Comparison of ENCODE assay signal across 37 cellular contexts in genomic region chr17:55326030-55326429, GRCh38.
DNase-seq lines count a peak whose midpoint lies in the region; ATAC-seq, FAIRE-seq and TF ChIP-seq lines count a peak whose summit lies in the region.
"Had no signal": no experiment of that assay in that cellular context is flagged by ENCODE, and none has a peak within 500 bp of the region (broad histone marks: within the 10 kb centered on the region; RNA-seq: fewer than 3 reads in every experiment).

No MANE protein-coding gene starts in this region.

- H3K4me1 ChIP-seq in HepG2 (ENCODE audit: insufficient read depth, low read length) (peaks cover 42% of the 10 kb centered on the region), right lobe of liver (peaks cover 0 to 6% (median 0%) of the 10 kb centered on the region in 4 donors), endodermal cell (ENCODE audit: control insufficient read depth, insufficient read depth, low read length) (no peaks in the 10 kb centered on the region), trophoblast cell (ENCODE audit: control insufficient read depth in 1 of 2, insufficient read depth in 2 of 2, low read length in 2 of 2) (peaks cover 0 to 2% of the 10 kb centered on the region in 2 experiments), vagina (peaks cover 11% of the 10 kb centered on the region), hepatocyte (ENCODE audit: insufficient read depth) (peaks cover 6% of the 10 kb centered on the region)
- H3K4me1 ChIP-seq: BE2C; BLaER1; BLaER1 treated with 17β-estradiol and CSF1 and Interleukin-3, amounts not matched to agents 10 nM and 100 nM had no signal

- H3K27ac ChIP-seq in HepG2 (ENCODE audit: extremely low read length, insufficient read depth, low read length), result peak overlapping the region; percentile 30
- H3K27ac ChIP-seq in right lobe of liver, result no peak overlapping the region
- no peak overlapping the region for H3K27ac ChIP-seq in endodermal cell (ENCODE audit: low read depth, low read length)
- H3K27ac ChIP-seq in trophoblast cell (ENCODE audit: low read depth, low read length), result no peak overlapping the region
- no peak overlapping the region for H3K27ac ChIP-seq in vagina
- H3K27ac ChIP-seq in hepatocyte, result no peak overlapping the region
- H3K27ac ChIP-seq: 22Rv1; A549; BLaER1; BLaER1 treated with 17β-estradiol and CSF1 and Interleukin-3, amounts not matched to agents 10 nM and 100 nM; C4-2B had no signal

- 0 out of 2 replicates have a peak, but pooled peaks cover 5% of the 10 kb centered on the region for H3K9me3 ChIP-seq in HepG2 (ENCODE audit: low read length)
- no peaks in the 10 kb centered on the region for H3K9me3 ChIP-seq in right lobe of liver
- H3K9me3 ChIP-seq in endodermal cell (ENCODE audit: control insufficient read depth, low read length), result no peaks in the 10 kb centered on the region
- H3K9me3 ChIP-seq in trophoblast cell (ENCODE audit: insufficient read depth, low read depth, low read length), result peaks cover 2% of the 10 kb centered on the region
- no peaks in the 10 kb centered on the region for H3K9me3 ChIP-seq in vagina
- no peaks in the 10 kb centered on the region for H3K9me3 ChIP-seq in hepatocyte (ENCODE audit: low read depth)
- H3K9me3 ChIP-seq: A549, BE2C had no signal

- TF ChIP-seq RAD21 in HepG2 (CRISPR knock-in tag; IDR thresholded peaks at IDR 0.05), result peak; percentile 13; the same call in 1 of the 2 replicates

- H3K4me3 Mint-ChIP-seq in endodermal cell, result no peak overlapping the region
- peak overlapping the region in 1 of 3 experiments; percentile 15 for H3K4me3 Mint-ChIP-seq in nephron
- H3K4me3 Mint-ChIP-seq: B cell; CD14-positive monocyte; CD4-positive, alpha-beta memory T cell; CD4-positive, alpha-beta T cell; CD4-positive, CD25-positive, alpha-beta regulatory T cell; CD8-positive, alpha-beta memory T cell; CD8-positive, alpha-beta T cell had no signal

- H2BK120ac ChIP-seq in trophoblast cell (ENCODE audit: insufficient read depth, low read length, poor library complexity), result no peak overlapping the region

- H4K91ac ChIP-seq in trophoblast cell (ENCODE audit: low read depth, low read length), result no peak overlapping the region

- H3K79me2 ChIP-seq in HepG2 (ENCODE audit: insufficient read depth, low read length), result no peaks in the 10 kb centered on the region
- no peaks in the 10 kb centered on the region for H3K79me2 ChIP-seq in trophoblast cell (ENCODE audit: control insufficient read depth, insufficient read depth, low read length, poor library complexity)
- H3K79me2 ChIP-seq in hepatocyte, result no peaks in the 10 kb centered on the region

- H4K8ac ChIP-seq in trophoblast cell (ENCODE audit: low read depth, low read length), result no peak overlapping the region

- H3K27me3 Mint-ChIP-seq in endodermal cell (ENCODE audit: insufficient read depth) (no peaks in the 10 kb centered on the region), nephron (ENCODE audit: low read depth) (peaks cover 4% of the 10 kb centered on the region)
- H3K27me3 Mint-ChIP-seq: CD4-positive, alpha-beta memory T cell; CD4-positive, alpha-beta T cell had no signal

- peak; percentile 3 for ATAC-seq in HepG2
- no peak for ATAC-seq in right lobe of liver
- no peak for ATAC-seq in HG02571 (IDR thresholded peaks at IDR 0.05; ENCODE audit: unreplicated experiment)
- ATAC-seq: A549; CD8-positive, alpha-beta T cell had no signal

- 88% methylated on average over 7 of the region's 7 CpGs for WGBS in HepG2 (ENCODE audit: low lambda C conversion rate)
- WGBS in right lobe of liver (ENCODE audit: insufficient coverage, low coverage, low lambda C conversion rate, missing lambda C conversion rate), result 87% methylated on average over 7 of the region's 7 CpGs
- WGBS in endodermal cell (ENCODE audit: insufficient coverage in 1 of 2, insufficient read length in 1 of 2), 2 experiments, result 90 to 96% methylated on average over 4 to 7 of the region's 7 CpGs
- no CpG with 5 or more reads among the region's 7 CpGs for WGBS in trophoblast cell (ENCODE audit: extremely low coverage, insufficient coverage, insufficient read length)
- 94% methylated on average over 7 of the region's 7 CpGs for WGBS in hepatocyte (ENCODE audit: low lambda C conversion rate, missing lambda C conversion rate)

- in situ Hi-C loops in HepG2 (cut with HindIII; ENCODE audit: extremely low pct_ligation_motif_present, low pct_unique_long_range_greater_than_20kb), result no loop called here

- no peak overlapping the region for H3K4ac ChIP-seq in trophoblast cell (ENCODE audit: low read depth, low read length)

- H3K4me1 Mint-ChIP-seq in endodermal cell (no peaks in the 10 kb centered on the region), nephron (peaks cover 31% of the 10 kb centered on the region)
- H3K4me1 Mint-ChIP-seq: B cell; CD14-positive monocyte; CD4-positive, alpha-beta memory T cell; CD4-positive, CD25-positive, alpha-beta regulatory T cell; CD8-positive, alpha-beta memory T cell had no signal

- intact Hi-C loops in HepG2 (cut with micrococcal nuclease; ENCODE audit: unreplicated experiment) (no loop called here), right lobe of liver (cut with DNase I) (no loop called here), vagina (cut with DNase I) (no loop called here)

- no peak overlapping the region for H3K14ac ChIP-seq in trophoblast cell (ENCODE audit: low read length)

- H3K18ac ChIP-seq in trophoblast cell (ENCODE audit: low read length), result no peak overlapping the region

- H3K9ac ChIP-seq in HepG2 (ENCODE audit: insufficient read depth, low read depth, low read length) (no peak overlapping the region), endodermal cell (ENCODE audit: extremely low read depth, low read length, poor library complexity, severe bottlenecking) (no peak overlapping the region), trophoblast cell (ENCODE audit: low read length) (peak overlapping the region; percentile 39)
- H3K9ac ChIP-seq: BLaER1; BLaER1 treated with 17β-estradiol and CSF1 and Interleukin-3, amounts not matched to agents 10 nM and 100 nM had no signal

- BruUV-seq in HepG2 (replicated peaks; lab: Mats Ljungman, UMichigan), result no TSS peak

- no peaks in the 10 kb centered on the region for H3K9me2 ChIP-seq in hepatocyte (replicated peaks; ENCODE audit: insufficient read depth)

- H3K4me3 ChIP-seq in HepG2 (replicated peaks in 1 of 3; ENCODE audit: insufficient read depth in 1 of 3, low read depth in 2 of 3, low read length in 3 of 3) (no peak overlapping the region), right lobe of liver (no peak overlapping the region), endodermal cell (ENCODE audit: low read length) (no peak overlapping the region), trophoblast cell (ENCODE audit: low read depth, low read length) (no peak overlapping the region), vagina (no peak overlapping the region), hepatocyte (no peak overlapping the region)
- H3K4me3 ChIP-seq: A549; BLaER1; BLaER1 treated with 17β-estradiol and CSF1 and Interleukin-3, amounts not matched to agents 10 nM and 100 nM had no signal

- TF ChIP-seq POLR2A in HepG2 (IDR thresholded peaks at IDR 0.05; ENCODE audit: insufficient read depth in 1 of 2, low read depth in 2 of 2, low read length in 2 of 2) (peak; percentile 16 to 37; a peak in 2 of 4 replicates), right lobe of liver (IDR thresholded peaks at IDR 0.05) (no peak), vagina (IDR thresholded peaks at IDR 0.05) (no peak)

- TF ChIP-seq CTCF in HepG2 (CRISPR knock-in tag; IDR thresholded peaks at IDR 0.05) (no peak), right lobe of liver (IDR thresholded peaks at IDR 0.05) (no peak), endodermal cell (conservative IDR thresholded peaks at IDR 0.05) (no peak), nephron (IDR thresholded peaks at IDR 0.05; ENCODE audit: unreplicated experiment in 3 of 3) (no peak), vagina (IDR thresholded peaks at IDR 0.05) (no peak), hepatocyte (IDR thresholded peaks at IDR 0.05; ENCODE audit: poor library complexity) (no peak)

- POLR2A ChIA-PET in HepG2 (lab: Yijun Ruan, JAX), result interaction anchor here (1.5 to 1.8 kb wide), 2 partner anchors 21 to 41 kb away, joined by 5 read pairs; no protein-coding TSS in a partner anchor

- DNase-seq in HepG2 (ENCODE audit: low spot score), result no peak
- no peak for DNase-seq in right lobe of liver
- DNase-seq in endodermal cell, result peak; percentile 2
- no peak for DNase-seq in trophoblast cell
- DNase-seq in vagina (ENCODE audit: extremely low spot score in 2 of 2), result no peak
- no peak for DNase-seq in hepatocyte (ENCODE audit: low spot score)
- DNase-seq: 8988T; ACHN; AML-193; BE2C; C1 segment of cervical spinal cord; Caco-2; Calu3; CD4-positive, alpha-beta memory T cell; CD4-positive, alpha-beta T cell; CD4-positive, CD25-positive, alpha-beta regulatory T cell; CD8-positive, alpha-beta memory T cell; CD8-positive, alpha-beta T cell; COR-L47; DMS 273 treated with DMSO at 0.1 percent for 48 hours; DMS153; DMS53; DMS79; DMS79 treated with DMSO at 0.1 percent for 48 hours; DND-41; EL had no signal

- H3K36me3 Mint-ChIP-seq in endodermal cell (ENCODE audit: low read depth) (no peaks in the 10 kb centered on the region), nephron (ENCODE audit: low read depth) (no peaks in the 10 kb centered on the region)
- H3K36me3 Mint-ChIP-seq: CD14-positive monocyte; CD4-positive, CD25-positive, alpha-beta regulatory T cell; CD8-positive, alpha-beta T cell had no signal

- H3K23ac ChIP-seq in trophoblast cell (ENCODE audit: low read length), result no peak overlapping the region

- no peaks in the 10 kb centered on the region for H3K27me3 ChIP-seq in HepG2 (ENCODE audit: control insufficient read depth in 1 of 2, insufficient read depth in 2 of 2, low read length in 2 of 2)
- H3K27me3 ChIP-seq in right lobe of liver, result no peaks in the 10 kb centered on the region
- H3K27me3 ChIP-seq in endodermal cell (ENCODE audit: control insufficient read depth, insufficient read depth, low read length, poor library complexity, severe bottlenecking), result no peaks in the 10 kb centered on the region
- H3K27me3 ChIP-seq in trophoblast cell (ENCODE audit: insufficient read depth, low read length), result no peaks in the 10 kb centered on the region
- no peaks in the 10 kb centered on the region for H3K27me3 ChIP-seq in vagina
- no peaks in the 10 kb centered on the region for H3K27me3 ChIP-seq in hepatocyte
- H3K27me3 ChIP-seq: BE2C; BLaER1; BLaER1 treated with 17β-estradiol and CSF1 and Interleukin-3, amounts not matched to agents 10 nM and 100 nM had no signal

- no peak overlapping the region for H2AFZ ChIP-seq in HepG2 (ENCODE audit: low read length)
- H2AFZ ChIP-seq in trophoblast cell (ENCODE audit: insufficient read depth, low read length, poor library complexity), result no peak overlapping the region
- H2AFZ ChIP-seq in hepatocyte, result no peak overlapping the region

- H3K4me2 ChIP-seq in HepG2 (ENCODE audit: low read depth, low read length), result no peak overlapping the region
- H3K4me2 ChIP-seq in trophoblast cell (ENCODE audit: low read length), result no peak overlapping the region
- no peak overlapping the region for H3K4me2 ChIP-seq in hepatocyte
- H3K4me2 ChIP-seq: A549; BLaER1; BLaER1 treated with 17β-estradiol and CSF1 and Interleukin-3, amounts not matched to agents 10 nM and 100 nM had no signal

- H2AK5ac ChIP-seq in trophoblast cell (ENCODE audit: low read length), result no peak overlapping the region

- H4K12ac ChIP-seq in trophoblast cell (ENCODE audit: low read depth, low read length), result no peak overlapping the region

- no peak overlapping the region for H3K27ac Mint-ChIP-seq in endodermal cell
- H3K27ac Mint-ChIP-seq in nephron, result peak overlapping the region; percentile 29 to 81 (median 67)
- H3K27ac Mint-ChIP-seq: B cell; CD14-positive monocyte; CD4-positive, alpha-beta memory T cell; CD4-positive, alpha-beta T cell; CD4-positive, CD25-positive, alpha-beta regulatory T cell; CD8-positive, alpha-beta memory T cell; CD8-positive, alpha-beta T cell had no signal

- CTCF ChIA-PET in HepG2 (lab: Yijun Ruan, JAX; ENCODE audit: low intra/inter-chr PET ratio, low total read pairs), result no interaction called here

- peaks cover 7 to 8% of the 10 kb centered on the region in 2 experiments for H3K36me3 ChIP-seq in HepG2 (replicated peaks in 1 of 2; ENCODE audit: control insufficient read depth in 1 of 2, insufficient read depth in 2 of 2, low read length in 2 of 2)
- peaks cover 0 to 21% (median 8%) of the 10 kb centered on the region in 4 donors for H3K36me3 ChIP-seq in right lobe of liver
- no peaks in the 10 kb centered on the region for H3K36me3 ChIP-seq in endodermal cell (ENCODE audit: control insufficient read depth, insufficient read depth, low read length)
- H3K36me3 ChIP-seq in trophoblast cell (ENCODE audit: control insufficient read depth in 1 of 2, insufficient read depth in 2 of 2, low read length in 2 of 2), result no peaks in the 10 kb centered on the region
- no peaks in the 10 kb centered on the region for H3K36me3 ChIP-seq in vagina
- no peaks in the 10 kb centered on the region for H3K36me3 ChIP-seq in hepatocyte (replicated peaks; ENCODE audit: insufficient read depth, low read depth)
- H3K36me3 ChIP-seq: BE2C; BLaER1; BLaER1 treated with 17β-estradiol and CSF1 and Interleukin-3, amounts not matched to agents 10 nM and 100 nM had no signal

- H3K9me3 Mint-ChIP-seq in endodermal cell, result no peaks in the 10 kb centered on the region
- H3K9me3 Mint-ChIP-seq in nephron, result no peaks in the 10 kb centered on the region
- H3K9me3 Mint-ChIP-seq: CD4-positive, alpha-beta T cell; CD4-positive, CD25-positive, alpha-beta regulatory T cell; CD8-positive, alpha-beta memory T cell had no signal

- H2BK12ac ChIP-seq in trophoblast cell (ENCODE audit: low read length), result no peak overlapping the region

- TF ChIP-seq EP300 in HepG2 (IDR thresholded peaks at IDR 0.05; ENCODE audit: low read depth in 2 of 2, low read length in 2 of 2) (no peak), HepG2 (CRISPR knock-in tag; IDR thresholded peaks at IDR 0.05; ENCODE audit: borderline replicate concordance) (no peak)

- H2BK5ac ChIP-seq in trophoblast cell (ENCODE audit: low read depth, low read length, poor library complexity), result no peak overlapping the region

- H4K20me1 ChIP-seq in HepG2 (ENCODE audit: insufficient read depth, low read length) (peaks cover 29% of the 10 kb centered on the region), hepatocyte (ENCODE audit: insufficient read depth, poor library complexity, severe bottlenecking) (no peaks in the 10 kb centered on the region)
- H4K20me1 ChIP-seq: BLaER1; BLaER1 treated with 17β-estradiol and CSF1 and Interleukin-3, amounts not matched to agents 10 nM and 100 nM had no signal

- no peak for FAIRE-seq in HepG2 (lab: Jason Lieb, UNC)
- FAIRE-seq: A204.1, A549, D721Med had no signal

- no peaks in the 10 kb centered on the region for H3K79me1 ChIP-seq in trophoblast cell (ENCODE audit: low read length)

Comparison
In these comparisons a context has a peak if more than half of its experiments do, and no peak if none do; other contexts are left out.
1. POLR2A ChIP-seq: peak in HepG2 (2 of 2); none in right lobe of liver (single experiment) and vagina (0 of 2).